8 cellular contexts compared by ENCODE assay signal in genomic region chr7:106283831-106284515, GRCh38. TPM values are rescaled to one million over a fixed set of nuclear protein-coding genes. Genes with fewer than 3 reads are reported as not detected.
DNase-seq lines count a peak whose midpoint lies in the region; ATAC-seq and TF ChIP-seq lines count a peak whose summit lies in the region.

No MANE protein-coding gene starts in this region.

- no peak for TF ChIP-seq POLR2A in testis (IDR thresholded peaks at IDR 0.05)

- TF ChIP-seq CTCF in A673 (conservative IDR thresholded peaks at IDR 0.05; ENCODE audit: low read depth, low read length) (no peak), OCI-LY7 (conservative IDR thresholded peaks at IDR 0.05; ENCODE audit: low read length) (no peak), foreskin keratinocyte (conservative IDR thresholded peaks at IDR 0.05) (no peak), neural crest cell (conservative IDR thresholded peaks at IDR 0.05) (no peak), testis (IDR thresholded peaks at IDR 0.05) (no peak)

- peak overlapping the region; percentile 90 for H3K4me3 Mint-ChIP-seq in neural crest cell

- peak overlapping the region; percentile 63 for H3K27ac Mint-ChIP-seq in neural crest cell (ENCODE audit: unreplicated experiment)

- intact Hi-C loops in A673 (cut with micrococcal nuclease; ENCODE audit: unreplicated experiment), result loop anchor here (5.0 kb wide), 1 partner anchor 178 kb away; no protein-coding TSS in a partner anchor
- intact Hi-C loops in OCI-LY7 (cut with micrococcal nuclease; ENCODE audit: unreplicated experiment), result loop anchor here (2.0 to 10.0 kb wide), 3 partner anchors 377 to 881 kb away; partner anchors contain the start of genes CCDC71L, HBP1 and RINT1
- intact Hi-C loops in testis (cut with DNase I; ENCODE audit: low total_unique reads), result no loop called here

- peak overlapping the region; percentile 90 for H3K4me2 ChIP-seq in OCI-LY7 (ENCODE audit: low read length)

- H3K4me1 Mint-ChIP-seq in neural crest cell, result peaks cover 35% of the 10 kb centered on the region

- H3K27me3 ChIP-seq in A673 (replicated peaks; ENCODE audit: insufficient read depth, low read depth, low read length, poor library complexity), result no peaks in the 10 kb centered on the region
- no peaks in the 10 kb centered on the region for H3K27me3 ChIP-seq in foreskin keratinocyte
- no peaks in the 10 kb centered on the region for H3K27me3 ChIP-seq in testis

- no peaks in the 10 kb centered on the region for H3K36me3 Mint-ChIP-seq in neural crest cell (ENCODE audit: low read depth)

- H3K9me2 ChIP-seq in OCI-LY7 (ENCODE audit: insufficient read depth, low read length), result no peaks in the 10 kb centered on the region

- peaks cover 32% of the 10 kb centered on the region; the same call in 1 of the 2 replicates for H4K20me1 ChIP-seq in OCI-LY7 (ENCODE audit: insufficient read depth, low read length)

- H3K4me1 ChIP-seq in A673 (ENCODE audit: insufficient read depth, low read length, poor library complexity, severe bottlenecking) (peaks cover 5% of the 10 kb centered on the region), OCI-LY7 (ENCODE audit: insufficient read depth, low read length, poor library complexity, severe bottlenecking) (peaks cover 31% of the 10 kb centered on the region), foreskin keratinocyte (peaks cover 16% of the 10 kb centered on the region), testis (peaks cover 3% of the 10 kb centered on the region)

- H3K9me3 ChIP-seq in A673 (ENCODE audit: low read depth, low read length, poor library complexity, severe bottlenecking) (no peaks in the 10 kb centered on the region), OCI-LY7 (ENCODE audit: low read length) (no peaks in the 10 kb centered on the region), testis (no peaks in the 10 kb centered on the region)

- POLR2A ChIA-PET in A673 (lab: Charles Lee; ENCODE audit: low non-redundant PET) (no interaction called here), OCI-LY7 (lab: Charles Lee) (interaction anchor here (0.7 to 2.1 kb wide), 10 partner anchors 11 to 565 kb away, joined by 3 to 8 read pairs (median 5); no protein-coding TSS in a partner anchor)

- H2AFZ ChIP-seq in OCI-LY7 (ENCODE audit: low read length), result peak overlapping the region; percentile 45; the same call in 1 of the 2 replicates

- H3K4me3 ChIP-seq in A673 (ENCODE audit: low read depth, low read length, poor library complexity, severe bottlenecking) (peak overlapping the region; percentile 69), OCI-LY7 (ENCODE audit: low read depth, low read length, poor library complexity, severe bottlenecking) (peak overlapping the region; percentile 90), testis (peak overlapping the region; percentile 82 to 90)

- H3K27ac ChIP-seq in A673 (ENCODE audit: low read depth, low read length, poor library complexity, severe bottlenecking) (peak overlapping the region; percentile 53), OCI-LY7 (ENCODE audit: low read depth, low read length, poor library complexity, severe bottlenecking) (peak overlapping the region; percentile 31), foreskin keratinocyte (peak overlapping the region; percentile 88), testis (peak overlapping the region; percentile 98 to 99)

- peak; percentile 61 for DNase-seq in A673 (ENCODE audit: low spot score)
- DNase-seq in OCI-LY7 (ENCODE audit: low spot score), result peak; percentile 47
- DNase-seq in activated gamma-delta T cell treated with anti-CD3 and anti-CD28 coated beads, Interleukin-2, amount 50 U/mL, for 16 hours (ENCODE audit: low read depth), result peak; percentile 22
- DNase-seq in foreskin keratinocyte, result peak; percentile 25 to 52
- DNase-seq in neural crest cell (ENCODE audit: low read depth, low spot score), result peak; percentile 16
- DNase-seq in testis, result peak; percentile 64

- H3K36me3 ChIP-seq in A673 (ENCODE audit: insufficient read depth, low read length, poor library complexity, severe bottlenecking), result no peaks in the 10 kb centered on the region
- peaks cover 3% of the 10 kb centered on the region; the same call in 1 of the 2 replicates for H3K36me3 ChIP-seq in OCI-LY7 (ENCODE audit: insufficient read depth, low read length)
- no peaks in the 10 kb centered on the region for H3K36me3 ChIP-seq in testis (ENCODE audit: low read depth, missing control alignments)

- CTCF ChIA-PET in A673 (lab: Charles Lee) (interaction anchor here (0.7 kb wide), 1 partner anchor 12 kb away, joined by 8 read pairs; no protein-coding TSS in a partner anchor), OCI-LY7 (lab: Charles Lee; ENCODE audit: unreplicated experiment) (interaction anchor here (0.6 to 1.2 kb wide), 3 partner anchors 19 to 118 kb away, joined by 6 to 8 read pairs (median 6); no protein-coding TSS in a partner anchor)

- BruUV-seq in A673 (replicated peaks; lab: Mats Ljungman, UMichigan), result no TSS peak
- no TSS peak for BruUV-seq in OCI-LY7 (replicated peaks; lab: Mats Ljungman, UMichigan)

- WGBS in testis, 2 donors, result 0 to 1% methylated on average over 6 to 42 of the region's 43 CpGs

- no peaks in the 10 kb centered on the region for H3K27me3 Mint-ChIP-seq in neural crest cell (ENCODE audit: low read depth)

- H3K79me2 ChIP-seq in OCI-LY7 (ENCODE audit: insufficient read depth, low read depth, low read length), result peaks cover 50% of the 10 kb centered on the region

- peak; percentile 12 for ATAC-seq in GM18909 (IDR thresholded peaks at IDR 0.05; ENCODE audit: poor library complexity, unreplicated experiment)
- ATAC-seq in HG03520 (IDR thresholded peaks at IDR 0.05; ENCODE audit: unreplicated experiment), result peak; percentile 3
- peak; percentile 18 for ATAC-seq in foreskin keratinocyte

- H3K9me3 Mint-ChIP-seq in neural crest cell, result no peaks in the 10 kb centered on the region

RNA-seq across cellular contexts. Expression of gene NAMPT, which starts 0.8 kb away (rescaled TPM):
- total RNA-seq in A673 (2021) (55.3 and 68.0 TPM in 2 replicates), OCI-LY7 (2022) (80.2 and 82.2 TPM in 2 replicates), foreskin keratinocyte (57.6 and 62.3 TPM in 2 replicates), neural crest cell (52.7 and 57.7 TPM in 2 replicates), testis (10 to 100 TPM; 45.0 to 60.4 TPM)
- 19.3 and 20.7 TPM in 2 replicates for total RNA-seq in OCI-LY7 (2014; rRNA removed; shearing (Covaris generic))
- polyA plus RNA-seq in foreskin keratinocyte (17.2 and 21.1 TPM in 2 replicates), testis (ENCODE audit: insufficient read depth, low read depth, low replicate concordance) (28.6 TPM)

Comparison
In these comparisons a context has a peak if more than half of its experiments do, and no peak if none do; other contexts are left out.
1. Peak in every context shown above with its lines: DNase-seq, ATAC-seq, H3K4me3 ChIP-seq and H3K27ac ChIP-seq.
2. H3K27ac ChIP-seq: peak in every context shown above with its lines; median percentile 98 in testis; 88 in foreskin keratinocyte; 53 in A673; 31 in OCI-LY7.